ENCODE assay signal across 8 cellular contexts in the genomic region with DNA sequence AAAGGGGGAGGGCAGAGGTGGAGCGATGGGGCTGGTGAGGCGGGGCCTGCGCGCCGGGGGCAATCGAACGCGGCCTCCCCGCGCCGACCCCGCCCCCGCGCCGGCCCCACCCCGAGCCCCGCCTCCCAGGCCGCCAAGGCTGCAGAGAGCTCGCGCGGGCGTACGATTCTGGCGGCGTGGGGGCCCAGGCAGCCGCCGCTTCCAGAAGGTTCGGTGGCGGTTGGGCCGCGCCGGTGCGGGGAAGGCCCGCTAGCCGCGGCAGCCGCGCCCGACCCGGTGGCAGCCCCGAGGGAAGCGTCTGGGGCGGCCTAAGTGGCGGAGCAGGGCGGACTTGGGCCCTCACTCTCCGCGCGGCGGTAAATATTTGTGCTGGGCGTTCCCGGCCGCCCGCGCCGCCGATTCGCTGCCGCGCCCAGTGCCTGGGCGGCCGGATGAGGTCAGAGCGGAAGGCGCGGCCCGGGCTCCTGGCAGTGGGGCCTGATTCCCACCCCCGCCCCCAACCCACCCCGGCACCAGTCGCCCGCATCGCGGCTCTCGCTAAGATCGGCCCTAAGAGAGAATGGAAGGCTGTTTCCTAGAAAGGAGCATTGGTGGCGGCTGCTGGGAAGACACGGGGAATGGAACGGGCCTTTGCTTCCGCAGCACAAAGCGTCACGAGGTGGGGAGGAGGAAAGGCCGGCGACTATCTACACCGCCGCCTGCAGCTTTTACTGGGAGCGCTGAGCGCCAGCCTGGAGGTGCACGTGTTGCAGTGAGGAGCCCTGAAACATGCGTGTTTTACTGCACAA. TPM values are rescaled to one million over a fixed set of nuclear protein-coding genes. Genes with fewer than 3 reads are reported as not detected.
A peak's percentile ranks its signal among the peaks of the same experiment; 100 is the strongest.
DNase-seq lines count a peak whose midpoint lies in the region; ATAC-seq lines count a peak whose summit lies in the region.

A gene with protein sequence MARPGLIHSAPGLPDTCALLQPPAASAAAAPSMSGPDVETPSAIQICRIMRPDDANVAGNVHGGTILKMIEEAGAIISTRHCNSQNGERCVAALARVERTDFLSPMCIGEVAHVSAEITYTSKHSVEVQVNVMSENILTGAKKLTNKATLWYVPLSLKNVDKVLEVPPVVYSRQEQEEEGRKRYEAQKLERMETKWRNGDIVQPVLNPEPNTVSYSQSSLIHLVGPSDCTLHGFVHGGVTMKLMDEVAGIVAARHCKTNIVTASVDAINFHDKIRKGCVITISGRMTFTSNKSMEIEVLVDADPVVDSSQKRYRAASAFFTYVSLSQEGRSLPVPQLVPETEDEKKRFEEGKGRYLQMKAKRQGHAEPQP (minus strand): TSS at position 368 of the 788 bp plus-strand sequence. CDS start 368 bp downstream, outside the sequence.

- DNase-seq in DMS114 treated with DMSO at 0.1 percent for 48 hours (lab: John Stamatoyannopoulos, UW; ENCODE audit: unreplicated experiment) (peak; percentile 86), HuH-7 (ENCODE audit: low spot score) (peak; percentile 88), OCI-M1 (lab: John Stamatoyannopoulos, UW) (peak; percentile 93)
- DNase-seq in activated T-cell treated with anti-CD3 and anti-CD28 coated beads, Interleukin-2, amount 50 U/mL, for 1 hour, result peak; percentile 91
- DNase-seq in stimulated activated CD8-positive, alpha-beta memory T cell treated with anti-CD3 and anti-CD28 coated beads, Interleukin-7, amount 100 ng/mL, for 4 hours (ENCODE audit: low read depth in 2 of 2), result peak; percentile 74 to 89

- no peaks in the 10 kb centered on the region for H3K36me3 ChIP-seq in esophagus (ENCODE audit: control insufficient read depth in 2 of 2, insufficient read depth in 2 of 2, low read length in 1 of 2)
- H3K36me3 ChIP-seq in muscle layer of duodenum (ENCODE audit: control insufficient read depth in 1 of 2, insufficient read depth in 2 of 2, low read length in 2 of 2), result no peaks in the 10 kb centered on the region

- H3K27me3 ChIP-seq in esophagus (ENCODE audit: control insufficient read depth in 1 of 2, insufficient read depth in 2 of 2, low read length in 2 of 2) (no peaks in the 10 kb centered on the region), muscle layer of duodenum (ENCODE audit: low read depth, low read length) (no peaks in the 10 kb centered on the region)

- H3K4me1 ChIP-seq in esophagus (ENCODE audit: control insufficient read depth in 2 of 2, insufficient read depth in 2 of 2, low read length in 1 of 2) (peaks cover 0 to 9% of the 10 kb centered on the region in 2 donors), muscle layer of duodenum (ENCODE audit: control insufficient read depth in 1 of 2, insufficient read depth in 2 of 2, low read length in 2 of 2) (peaks cover 4 to 13% of the 10 kb centered on the region in 2 donors)

- peak within 1 kb of the TSS; percentile 58 to 76 for H3K4me3 ChIP-seq in esophagus (ENCODE audit: low read depth in 1 of 2, low read length in 2 of 2)
- H3K4me3 ChIP-seq in muscle layer of duodenum (ENCODE audit: low read depth in 1 of 2, low read length in 2 of 2), result peak within 1 kb of the TSS; percentile 61 to 63

- H3K27ac ChIP-seq in esophagus (ENCODE audit: low read depth in 2 of 2, low read length in 1 of 2), result peak within 1 kb of the TSS; percentile 99
- H3K27ac ChIP-seq in muscle layer of duodenum (ENCODE audit: low read length), result peak within 1 kb of the TSS; percentile 90

- H3K9me3 ChIP-seq in esophagus (ENCODE audit: control insufficient read depth in 2 of 2, insufficient read depth in 1 of 2, low read depth in 1 of 2, low read length in 1 of 2) (no peaks in the 10 kb centered on the region), muscle layer of duodenum (ENCODE audit: control insufficient read depth in 1 of 2, low read length in 2 of 2) (no peaks in the 10 kb centered on the region)

- ATAC-seq in GM21515 (IDR thresholded peaks at IDR 0.05; ENCODE audit: unreplicated experiment), result peak; percentile 83

- WGBS in esophagus, 2 donors, result 1% methylated on average over 49 to 87 of the region's 87 CpGs

RNA-seq across cellular contexts. Expression of the gene that starts here (rescaled TPM):
- 10 to 100 TPM; 12.3 to 39.7 TPM for polyA plus RNA-seq in esophagus

Comparison
In these comparisons a context has a peak if more than half of its experiments do, and no peak if none do; other contexts are left out.
1. Peak in every context shown above with its lines: DNase-seq, ATAC-seq, H3K4me3 ChIP-seq and H3K27ac ChIP-seq.